In genomic region chr10:86244995-86245394, GRCh38 we compare ENCODE assay signal across 2 cellular contexts.
TF ChIP-seq lines count a peak whose summit lies in the region.

No MANE protein-coding gene starts in this region.

TF ChIP-seq in SK-N-SH, 30 proteins besides CTCF, POLR2A, EP300 and RAD21 (continued from another document):
- TF ChIP-seq PBX3 (IDR thresholded peaks at IDR 0.05): no peak
- no peak for TF ChIP-seq MAX (IDR thresholded peaks at IDR 0.05; ENCODE audit: low read depth)
- no peak for TF ChIP-seq TEAD4 (IDR thresholded peaks at IDR 0.05; ENCODE audit: borderline replicate concordance, insufficient read depth)
- no peak for TF ChIP-seq RCOR1 (IDR thresholded peaks at IDR 0.05; ENCODE audit: low read length)
- TF ChIP-seq NRF1 (IDR thresholded peaks at IDR 0.05; ENCODE audit: low read depth, low read length): no peak
- no peak for TF ChIP-seq USF2 (IDR thresholded peaks at IDR 0.05; ENCODE audit: borderline replicate concordance, low read depth, low read length)
- TF ChIP-seq ELF1 (IDR thresholded peaks at IDR 0.05): no peak
TF ChIP-seq in SK-N-SH: peak in this region for 0.

TF ChIP-seq in SK-N-SH treated with all-trans-retinoic acid at 6 μM for 48 hours, 23 proteins besides CTCF, POLR2A, EP300 and RAD21 (continued from another document):
- no peak for TF ChIP-seq PATZ1 (CRISPR knock-in tag; IDR thresholded peaks at IDR 0.05; ENCODE audit: borderline replicate concordance)
- TF ChIP-seq TOX (CRISPR knock-in tag; IDR thresholded peaks at IDR 0.05; ENCODE audit: borderline replicate concordance): no peak
